ENCODE assay signal across 1 cellular context in genomic region chr3:148786159-148786558, GRCh38. TPM values are rescaled to one million over a fixed set of nuclear protein-coding genes. Genes with fewer than 3 reads are reported as not detected.
"Had no signal": no experiment of that assay in that cellular context is flagged by ENCODE, and none has a peak within 500 bp of the region (broad histone marks: within the 10 kb centered on the region; RNA-seq: fewer than 3 reads in every experiment).

No MANE protein-coding gene starts in this region.

RNA-seq across cellular contexts. Expression of gene CPB1, which starts 41.5 kb away (rescaled TPM):
- total RNA-seq: G401 had no signal
